9 cellular contexts compared by ENCODE assay signal in the genomic region with DNA sequence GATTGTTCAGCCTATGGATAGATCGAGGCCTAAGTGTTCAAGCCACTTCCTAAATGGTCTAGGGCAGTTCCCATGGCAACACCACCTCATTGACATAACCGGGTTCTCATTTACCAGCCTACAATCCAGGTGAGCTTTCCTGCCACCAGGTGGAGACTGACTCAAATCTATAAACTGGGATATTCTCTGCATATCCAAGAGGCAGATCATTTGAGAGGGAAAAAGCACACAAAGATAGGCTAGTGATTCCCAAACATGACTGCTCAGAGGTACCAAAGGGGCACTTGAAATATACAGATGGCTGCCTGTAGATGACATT.
DNase-seq lines count a peak whose midpoint lies in the region; ATAC-seq and TF ChIP-seq lines count a peak whose summit lies in the region.
"Had no signal": no experiment of that assay in that cellular context is flagged by ENCODE, and none has a peak within 500 bp of the region (broad histone marks: within the 10 kb centered on the region; RNA-seq: fewer than 3 reads in every experiment).

No MANE protein-coding gene starts in this region.

- H3K27ac ChIP-seq in transverse colon: no peak overlapping the region
- H3K27ac ChIP-seq: SJSA1 had no signal

- TF ChIP-seq CTCF in fibroblast of pulmonary artery (IDR thresholded peaks at IDR 0.05; ENCODE audit: low read length, missing control alignments): peak; percentile 28
- TF ChIP-seq CTCF in transverse colon (IDR thresholded peaks at IDR 0.05): peak; percentile 40 to 68 (median 48)

- H3K4me1 ChIP-seq in transverse colon: no peaks in the 10 kb centered on the region
- H3K4me1 ChIP-seq: SJSA1 had no signal

- no peak for TF ChIP-seq EP300 in transverse colon (IDR thresholded peaks at IDR 0.05; ENCODE audit: low read depth)

- no peaks in the 10 kb centered on the region for H3K4me1 Mint-ChIP-seq in effector memory CD8-positive, alpha-beta T cell (ENCODE audit: low read depth in 2 of 2)
- H3K4me1 Mint-ChIP-seq in T-helper 2 cell treated with Interferon-gamma antibody and Interleukin-4, amounts not matched to agents 5 μg/mL and 100 μg/mL, for 36 hours (ENCODE audit: low read depth): peaks cover 1% of the 10 kb centered on the region

- no peak overlapping the region for H3K4me3 Mint-ChIP-seq in effector memory CD8-positive, alpha-beta T cell
- no peak overlapping the region for H3K4me3 Mint-ChIP-seq in T-helper 2 cell treated with Interferon-gamma antibody and Interleukin-4, amounts not matched to agents 5 μg/mL and 100 μg/mL, for 36 hours

- H3K36me3 Mint-ChIP-seq in effector memory CD8-positive, alpha-beta T cell (ENCODE audit: insufficient read depth): no peaks in the 10 kb centered on the region
- H3K36me3 Mint-ChIP-seq in T-helper 2 cell treated with Interferon-gamma antibody and Interleukin-4, amounts not matched to agents 5 μg/mL and 100 μg/mL, for 36 hours (ENCODE audit: low read depth): no peaks in the 10 kb centered on the region

- peak; percentile 30 for ATAC-seq in HG02870 (IDR thresholded peaks at IDR 0.05; ENCODE audit: unreplicated experiment)
- ATAC-seq in GM19452 (IDR thresholded peaks at IDR 0.05; ENCODE audit: unreplicated experiment): no peak
- ATAC-seq in effector memory CD8-positive, alpha-beta T cell (replicated peaks): no peak

- H3K27me3 ChIP-seq in transverse colon: no peaks in the 10 kb centered on the region
- H3K27me3 ChIP-seq: SJSA1 had no signal

- no peak for TF ChIP-seq POLR2A in transverse colon (IDR thresholded peaks at IDR 0.05)

- no peaks in the 10 kb centered on the region for H3K36me3 ChIP-seq in transverse colon
- H3K36me3 ChIP-seq: SJSA1 had no signal

- no peak overlapping the region for H3K4me3 ChIP-seq in fibroblast of pulmonary artery (replicated peaks; ENCODE audit: low read depth, low read length)
- no peak overlapping the region for H3K4me3 ChIP-seq in transverse colon
- H3K4me3 ChIP-seq: SJSA1 had no signal

- no peaks in the 10 kb centered on the region for H3K9me3 ChIP-seq in transverse colon
- H3K9me3 ChIP-seq: SJSA1 had no signal

- H3K9me3 Mint-ChIP-seq in effector memory CD8-positive, alpha-beta T cell: no peaks in the 10 kb centered on the region
- H3K9me3 Mint-ChIP-seq in T-helper 2 cell treated with Interferon-gamma antibody and Interleukin-4, amounts not matched to agents 5 μg/mL and 100 μg/mL, for 36 hours: no peaks in the 10 kb centered on the region

- intact Hi-C loops in transverse colon (cut with DNase I; ENCODE audit: low total_unique reads): no loop called here

- H3K27ac Mint-ChIP-seq in effector memory CD8-positive, alpha-beta T cell: no peak overlapping the region
- no peak overlapping the region for H3K27ac Mint-ChIP-seq in T-helper 2 cell treated with Interferon-gamma antibody and Interleukin-4, amounts not matched to agents 5 μg/mL and 100 μg/mL, for 36 hours

- WGBS in transverse colon (ENCODE audit: low coverage in 1 of 2), 2 donors: 28 to 60% methylated on average over 1 to 2 of the region's 2 CpGs

- DNase-seq in G401 (ENCODE audit: low spot score): peak; percentile 75
- DNase-seq in NCI-H82 (lab: John Stamatoyannopoulos, UW): peak; percentile 70
- peak; percentile 7 for DNase-seq in fibroblast of pulmonary artery (ENCODE audit: low read depth)
- peak; percentile 50 for DNase-seq in transverse colon
- DNase-seq in effector memory CD8-positive, alpha-beta T cell: no peak
- DNase-seq in T-helper 2 cell treated with Interferon-gamma antibody and Interleukin-4, amounts not matched to agents 5 μg/mL and 100 μg/mL, for 36 hours (ENCODE audit: low spot score): no peak

- in situ Hi-C loops in G401 (cut with HindIII; ENCODE audit: low sequenced_read_pairs) (no loop called here), transverse colon (cut with MboI; ENCODE audit: low pct_ligation_motif_present in 1 of 4, low pct_unique_long_range_greater_than_20kb in 1 of 4, low sequenced_read_pairs in 3 of 4) (loop anchor here in 1 of 4 donors (25.0 kb wide), 1 partner anchor 1161 kb away; no protein-coding TSS in a partner anchor)

- peaks cover 22 to 53% of the 10 kb centered on the region in 2 donors for H3K27me3 Mint-ChIP-seq in effector memory CD8-positive, alpha-beta T cell
- H3K27me3 Mint-ChIP-seq in T-helper 2 cell treated with Interferon-gamma antibody and Interleukin-4, amounts not matched to agents 5 μg/mL and 100 μg/mL, for 36 hours (ENCODE audit: low read depth): peaks cover 2% of the 10 kb centered on the region

Comparison
In these comparisons a context has a peak if more than half of its experiments do, and no peak if none do; other contexts are left out.
1. DNase-seq: peak in G401 (single experiment), NCI-H82 (single experiment), fibroblast of pulmonary artery (single experiment) and transverse colon (single experiment); none in effector memory CD8-positive, alpha-beta T cell (0 of 3) and T-helper 2 cell treated with Interferon-gamma antibody and Interleukin-4, amounts not matched to agents 5 μg/mL and 100 μg/mL, for 36 hours (single experiment).